ENCODE assay signal across 8 cellular contexts in genomic region chr12:119804011-119804641, GRCh38.
DNase-seq lines count a peak whose midpoint lies in the region; ATAC-seq and TF ChIP-seq lines count a peak whose summit lies in the region.

No MANE protein-coding gene starts in this region.

- WGBS in right cardiac atrium, result 15% methylated on average over 32 of the region's 32 CpGs

- H3K27me3 ChIP-seq in HUES48 (ENCODE audit: control insufficient read depth, insufficient read depth, low read length) (no peaks in the 10 kb centered on the region), right cardiac atrium (ENCODE audit: control insufficient read depth, insufficient read depth) (no peaks in the 10 kb centered on the region)

- H3K4me1 ChIP-seq in HUES48 (ENCODE audit: control insufficient read depth, insufficient read depth, low read length), result peaks cover 17% of the 10 kb centered on the region
- H3K4me1 ChIP-seq in right cardiac atrium (ENCODE audit: control insufficient read depth, insufficient read depth, low read length), result no peaks in the 10 kb centered on the region

- H3K9me3 ChIP-seq in HUES48 (ENCODE audit: control insufficient read depth, insufficient read depth, low read length), result peaks cover 9% of the 10 kb centered on the region; the same call in 1 of the 2 replicates
- H3K9me3 ChIP-seq in right cardiac atrium (ENCODE audit: control insufficient read depth, low read length), result no peaks in the 10 kb centered on the region

- peak; percentile 52 for TF ChIP-seq CTCF in AG09319 (IDR thresholded peaks at IDR 0.05; ENCODE audit: low read depth, low read length)

- DNase-seq in AG09319 (ENCODE audit: extremely low read depth, low read depth) (peak; percentile 23), amniotic epithelial cell (ENCODE audit: low read depth) (peak; percentile 42), right cardiac atrium (peak; percentile 66 to 80 (median 74)), putamen (ENCODE audit: low spot score) (peak; percentile 78)
- DNase-seq in activated naive CD4-positive, alpha-beta T cell treated with anti-CD3 and anti-CD28 coated beads, Interleukin-2, amount 50 U/mL, for 16 hours, result no peak
- no peak for DNase-seq in activated CD4-positive, CD25-positive, alpha-beta regulatory T cell treated with anti-CD3 and anti-CD28 coated beads, Interleukin-2, amount 50 U/mL, for 72 hours

- H3K4me3 ChIP-seq in HUES48 (ENCODE audit: low read depth, low read length) (peak overlapping the region; percentile 53), right cardiac atrium (ENCODE audit: low read length) (peak overlapping the region; percentile 69)

- peak overlapping the region; percentile 22; the same call in 1 of the 2 replicates for H3K9ac ChIP-seq in HUES48 (ENCODE audit: low read depth, low read length)

- intact Hi-C loops in right cardiac atrium (cut with DNase I), result no loop called here

- peaks cover 10% of the 10 kb centered on the region for H3K36me3 ChIP-seq in HUES48 (ENCODE audit: control insufficient read depth, insufficient read depth, low read length)

- peak; percentile 93 to 94 for ATAC-seq in right cardiac atrium
- ATAC-seq in HG02571 (IDR thresholded peaks at IDR 0.05; ENCODE audit: unreplicated experiment), result no peak

- H3K27ac ChIP-seq in HUES48 (ENCODE audit: low read depth, low read length) (peak overlapping the region; percentile 51), right cardiac atrium (ENCODE audit: low read length) (no peak overlapping the region)

Comparison
In these comparisons a context has a peak if more than half of its experiments do, and no peak if none do; other contexts are left out.
1. DNase-seq: peak in AG09319 (single experiment), amniotic epithelial cell (single experiment), right cardiac atrium (3 of 3) and putamen (single experiment); none in activated naive CD4-positive, alpha-beta T cell treated with anti-CD3 and anti-CD28 coated beads, Interleukin-2, amount 50 U/mL, for 16 hours (single experiment) and activated CD4-positive, CD25-positive, alpha-beta regulatory T cell treated with anti-CD3 and anti-CD28 coated beads, Interleukin-2, amount 50 U/mL, for 72 hours (single experiment).